In the genomic region with DNA sequence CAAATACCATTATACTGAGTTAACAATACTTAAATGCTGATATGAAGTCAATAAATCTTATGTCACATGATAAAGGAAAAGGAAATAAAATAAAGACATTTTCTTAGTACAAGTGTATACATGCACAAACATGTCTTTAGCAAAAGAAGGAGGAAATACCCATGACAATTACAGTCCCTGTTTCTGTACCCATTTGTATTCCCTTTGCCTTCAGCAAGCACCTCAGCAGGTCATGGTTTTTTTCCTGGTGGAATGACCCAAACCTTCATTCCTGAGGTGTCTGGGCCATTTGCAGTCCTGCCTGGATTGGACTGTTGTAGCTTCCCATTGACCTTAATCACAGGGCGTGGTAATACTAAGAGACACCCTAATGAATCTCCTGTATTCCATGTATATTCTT, we compare ENCODE assay signal across 12 cellular contexts. TPM values are rescaled to one million over a fixed set of nuclear protein-coding genes. Genes with fewer than 3 reads are reported as not detected.
"Had no signal": no experiment of that assay in that cellular context is flagged by ENCODE, and none has a peak within 500 bp of the region (broad histone marks: within the 10 kb centered on the region; RNA-seq: fewer than 3 reads in every experiment).

No MANE protein-coding gene starts in this region.

RNA-seq across cellular contexts. Expression of gene ELAVL4, which starts 57.6 kb away (rescaled TPM):
- total RNA-seq: kidney, left lung, left ventricle myocardium inferior, left ventricle myocardium superior, lower lobe of right lung, lung microvascular endothelial cell, mesothelial cell of epicardium, mononuclear cell, myocyte had no signal
- polyA plus RNA-seq: immature natural killer cell; keratinocyte; naive thymus-derived CD4-positive, alpha-beta T cell had no signal
